In the genomic region with DNA sequence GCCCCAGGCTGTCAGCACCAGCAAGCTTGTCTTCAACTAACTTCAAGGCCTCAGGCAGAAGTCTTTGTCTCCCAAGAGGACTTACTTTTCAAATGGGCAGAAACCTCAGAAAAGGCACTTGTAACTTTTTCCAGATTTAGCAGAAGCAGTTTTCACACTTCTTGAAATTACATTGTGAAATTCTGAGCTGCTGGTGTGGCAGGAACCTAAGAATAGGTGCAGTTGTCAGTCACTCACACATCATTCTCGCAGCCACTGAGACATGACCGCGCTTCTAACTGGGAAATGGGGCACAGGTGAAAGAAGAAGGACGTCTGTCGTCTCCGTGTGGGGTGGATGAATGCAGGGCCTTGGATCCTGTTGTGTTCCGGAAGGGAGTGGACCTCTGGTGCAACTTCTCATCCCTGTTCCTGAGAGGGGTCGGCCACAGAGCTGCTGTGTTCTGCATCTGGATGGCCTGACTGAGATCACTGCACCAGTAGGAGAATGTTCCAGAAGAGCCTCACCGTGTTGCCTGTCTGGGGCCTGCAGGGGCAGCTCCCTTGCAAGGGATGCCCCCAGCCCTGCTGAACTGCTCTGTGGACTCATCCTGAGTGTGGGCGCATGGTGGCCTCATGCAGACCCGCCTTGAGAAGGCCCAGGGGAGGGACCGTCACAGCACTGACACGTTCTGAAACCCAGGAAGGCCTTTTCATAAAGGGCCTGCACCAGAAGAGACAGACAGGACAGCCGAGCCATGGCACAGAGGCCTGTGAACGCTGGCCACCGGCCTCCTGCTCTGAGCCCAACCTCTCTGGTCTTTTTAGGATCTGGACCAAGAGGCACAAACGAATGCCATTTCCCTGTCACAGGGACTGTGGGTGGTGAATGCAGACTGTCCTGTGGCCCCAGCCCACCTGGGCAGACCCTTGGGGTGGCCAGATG, we compare ENCODE assay signal across 26 cellular contexts. TPM values are rescaled to one million over a fixed set of nuclear protein-coding genes. Genes with fewer than 3 reads are reported as not detected.
A peak's percentile ranks its signal among the peaks of the same experiment; 100 is the strongest.
DNase-seq lines count a peak whose midpoint lies in the region; ATAC-seq, FAIRE-seq and TF ChIP-seq lines count a peak whose summit lies in the region.
"Had no signal": no experiment of that assay in that cellular context is flagged by ENCODE, and none has a peak within 500 bp of the region (broad histone marks: within the 10 kb centered on the region; RNA-seq: fewer than 3 reads in every experiment).

No MANE protein-coding gene starts in this region.

- no TSS peak for BruUV-seq in HepG2 (replicated peaks; lab: Mats Ljungman, UMichigan)

- no peak overlapping the region for H3K27ac Mint-ChIP-seq in glutamatergic neuron (ENCODE audit: unreplicated experiment)
- H3K27ac Mint-ChIP-seq: activated CD8-positive, alpha-beta T cell treated with anti-CD3 and anti-CD28 coated beads, Interleukin-2, amount 10 ng/mL, durations not matched to agents 7 days and 5 days; activated naive CD8-positive, alpha-beta T cell; activated T-cell treated with anti-CD3 and anti-CD28 coated beads, Interleukin-2, amount 50 U/mL, for 72 hours; naive thymus-derived CD8-positive, alpha-beta T cell; stimulated activated naive B cell treated with anti-CD40 and anti-IgM and Interleukin-4, amounts not matched to agents 10 μg/mL and 1 μg/mL and 100 μg/mL, for 72 hours had no signal

- H3K9me3 ChIP-seq in BLaER1 treated with 17β-estradiol and CSF1 and Interleukin-3, amounts not matched to agents 10 nM and 100 nM (replicated peaks in 1 of 11): 0 out of 22 replicates have a peak, but pooled peaks cover 0 to 7% (median 0%) of the 10 kb centered on the region in 11 experiments
- H3K9me3 ChIP-seq in HepG2 (ENCODE audit: low read length): no peaks in the 10 kb centered on the region
- H3K9me3 ChIP-seq: heart right ventricle, testis had no signal

- H4K20me1 ChIP-seq in BLaER1 treated with 17β-estradiol and CSF1 and Interleukin-3, amounts not matched to agents 10 nM and 100 nM: peaks cover 0 to 15% (median 0%) of the 10 kb centered on the region in 11 experiments; a peak in 2 of 22 replicates
- H4K20me1 ChIP-seq in HepG2 (ENCODE audit: insufficient read depth, low read length): no peaks in the 10 kb centered on the region

- no peaks in the 10 kb centered on the region for H3K36me3 ChIP-seq in BLaER1 treated with 17β-estradiol and CSF1 and Interleukin-3, amounts not matched to agents 10 nM and 100 nM
- no peaks in the 10 kb centered on the region for H3K36me3 ChIP-seq in HepG2 (replicated peaks in 1 of 2; ENCODE audit: control insufficient read depth in 1 of 2, insufficient read depth in 2 of 2, low read length in 2 of 2)
- H3K36me3 ChIP-seq: heart right ventricle had no signal

- H3K4me2 ChIP-seq in BLaER1 treated with 17β-estradiol and CSF1 and Interleukin-3, amounts not matched to agents 10 nM and 100 nM: peak overlapping the region; percentile 27 to 91 (median 73)
- H3K4me2 ChIP-seq in HepG2 (ENCODE audit: low read depth, low read length): peak overlapping the region; percentile 75

- no peaks in the 10 kb centered on the region for H3K36me3 Mint-ChIP-seq in glutamatergic neuron (ENCODE audit: unreplicated experiment)
- H3K36me3 Mint-ChIP-seq: activated naive CD8-positive, alpha-beta T cell; naive thymus-derived CD8-positive, alpha-beta T cell; stimulated activated naive B cell treated with anti-CD40 and anti-IgM and Interleukin-4, amounts not matched to agents 10 μg/mL and 1 μg/mL and 100 μg/mL, for 72 hours had no signal

- peaks cover 5% of the 10 kb centered on the region for H3K27me3 Mint-ChIP-seq in glutamatergic neuron (ENCODE audit: unreplicated experiment)
- H3K27me3 Mint-ChIP-seq: activated naive CD8-positive, alpha-beta T cell; central memory CD8-positive, alpha-beta T cell; naive thymus-derived CD8-positive, alpha-beta T cell had no signal

- CTCF ChIA-PET in HepG2 (lab: Yijun Ruan, JAX; ENCODE audit: low intra/inter-chr PET ratio, low total read pairs): no interaction called here

- no peak overlapping the region for H2AFZ ChIP-seq in HepG2 (ENCODE audit: low read length)
- H2AFZ ChIP-seq: parathyroid adenoma had no signal

- H3K4me1 ChIP-seq in BLaER1 treated with 17β-estradiol and CSF1 and Interleukin-3, amounts not matched to agents 10 nM and 100 nM: peaks cover 25 to 91% (median 59%) of the 10 kb centered on the region in 10 experiments
- peaks cover 66% of the 10 kb centered on the region for H3K4me1 ChIP-seq in HepG2 (ENCODE audit: insufficient read depth, low read length)
- H3K4me1 ChIP-seq: heart right ventricle, parathyroid adenoma had no signal

- WGBS in HepG2 (ENCODE audit: low lambda C conversion rate): 44% methylated on average over 9 of the region's 17 CpGs

- H3K4me3 Mint-ChIP-seq in glutamatergic neuron (ENCODE audit: unreplicated experiment): no peak overlapping the region
- H3K4me3 Mint-ChIP-seq: activated CD8-positive, alpha-beta T cell treated with anti-CD3 and anti-CD28 coated beads, Interleukin-2, amount 10 ng/mL, durations not matched to agents 7 days and 5 days; activated naive CD8-positive, alpha-beta T cell; activated T-cell treated with anti-CD3 and anti-CD28 coated beads, Interleukin-2, amount 50 U/mL, for 72 hours; central memory CD8-positive, alpha-beta T cell; naive thymus-derived CD8-positive, alpha-beta T cell; stimulated activated naive B cell treated with anti-CD40 and anti-IgM and Interleukin-4, amounts not matched to agents 10 μg/mL and 1 μg/mL and 100 μg/mL, for 72 hours had no signal

- intact Hi-C loops in HepG2 (cut with micrococcal nuclease; ENCODE audit: unreplicated experiment): no loop called here

- no peak for ATAC-seq in HepG2
- no peak for ATAC-seq in HG03342 (IDR thresholded peaks at IDR 0.05; ENCODE audit: unreplicated experiment)
- ATAC-seq in GM21723 (IDR thresholded peaks at IDR 0.05; ENCODE audit: unreplicated experiment): no peak
- ATAC-seq: activated CD8-positive, alpha-beta T cell treated with anti-CD3 and anti-CD28 coated beads, Interleukin-2, amount 10 ng/mL, durations not matched to agents 7 days and 5 days; activated T-cell treated with anti-CD3 and anti-CD28 coated beads, Interleukin-2, amount 50 U/mL, for 72 hours; heart right ventricle; naive thymus-derived CD8-positive, alpha-beta T cell had no signal

- in situ Hi-C loops in GM13977 (cut with MboI; ENCODE audit: low pct_unique_long_range_greater_than_20kb, low sequenced_read_pairs, unreplicated experiment): no loop called here
- in situ Hi-C loops in HepG2 (cut with HindIII; ENCODE audit: extremely low pct_ligation_motif_present, low pct_unique_long_range_greater_than_20kb): no loop called here

- peaks cover 0 to 16% (median 0%) of the 10 kb centered on the region in 11 experiments; a peak in 2 of 22 replicates for H3K27me3 ChIP-seq in BLaER1 treated with 17β-estradiol and CSF1 and Interleukin-3, amounts not matched to agents 10 nM and 100 nM
- peaks cover 2 to 5% of the 10 kb centered on the region in 2 experiments; a peak in 3 of 5 replicates for H3K27me3 ChIP-seq in HepG2 (ENCODE audit: control insufficient read depth in 1 of 2, insufficient read depth in 2 of 2, low read length in 2 of 2)
- H3K27me3 ChIP-seq: heart right ventricle, testis had no signal

- no peak for FAIRE-seq in HepG2 (lab: Jason Lieb, UNC)
- FAIRE-seq: astrocyte, G401.6 had no signal

- no peak overlapping the region for H3K4me3 ChIP-seq in BLaER1 treated with 17β-estradiol and CSF1 and Interleukin-3, amounts not matched to agents 10 nM and 100 nM
- peak overlapping the region in 1 of 3 experiments; percentile 61; a peak in 2 of 6 replicates for H3K4me3 ChIP-seq in HepG2 (replicated peaks in 1 of 3; ENCODE audit: insufficient read depth in 1 of 3, low read depth in 2 of 3, low read length in 3 of 3)
- H3K4me3 ChIP-seq: heart right ventricle, testis had no signal

- TF ChIP-seq RAD21 in HepG2 (CRISPR knock-in tag; IDR thresholded peaks at IDR 0.05): no peak

- TF ChIP-seq EP300 in HepG2 (IDR thresholded peaks at IDR 0.05; ENCODE audit: low read depth in 2 of 2, low read length in 2 of 2): no peak
- no peak for TF ChIP-seq EP300 in HepG2 (CRISPR knock-in tag; IDR thresholded peaks at IDR 0.05; ENCODE audit: borderline replicate concordance)

- peak overlapping the region in 8 of 11 experiments; percentile 7 to 69 (median 48); a peak in 14 of 22 replicates for H3K9ac ChIP-seq in BLaER1 treated with 17β-estradiol and CSF1 and Interleukin-3, amounts not matched to agents 10 nM and 100 nM
- H3K9ac ChIP-seq in HepG2 (ENCODE audit: insufficient read depth, low read depth, low read length): no peak overlapping the region; the same call in 1 of the 2 replicates
- H3K9ac ChIP-seq: parathyroid adenoma had no signal

- DNase-seq in GM13977 (ENCODE audit: low spot score): peak; percentile 52
- peak; percentile 38 for DNase-seq in NOMO-1 treated with dmso at 0.1 percent for 144 hours (lab: John Stamatoyannopoulos, UW; ENCODE audit: unreplicated experiment)
- no peak for DNase-seq in HepG2 (ENCODE audit: low spot score)
- DNase-seq in pons (ENCODE audit: low spot score): no peak
- DNase-seq in glutamatergic neuron: no peak
- DNase-seq: activated CD4-positive, alpha-beta T cell treated with anti-CD3 and anti-CD28 coated beads for 1 hour; activated CD8-positive, alpha-beta T cell treated with anti-CD3 and anti-CD28 coated beads, Interleukin-2, amount 10 ng/mL, durations not matched to agents 7 days and 5 days; activated T-cell treated with anti-CD3 and anti-CD28 coated beads, Interleukin-2, amount 50 U/mL, for 72 hours; heart right ventricle; naive thymus-derived CD8-positive, alpha-beta T cell; NCI-H1436; NCI-H524; Right ventricle myocardium superior; stimulated activated naive B cell treated with anti-CD40 and anti-IgM and Interleukin-4, amounts not matched to agents 10 μg/mL and 1 μg/mL and 100 μg/mL, for 72 hours; SW 1271 had no signal

- peaks cover 5% of the 10 kb centered on the region for H3K9me3 Mint-ChIP-seq in glutamatergic neuron (ENCODE audit: unreplicated experiment)
- H3K9me3 Mint-ChIP-seq: activated T-cell treated with anti-CD3 and anti-CD28 coated beads, Interleukin-2, amount 50 U/mL, for 72 hours; central memory CD8-positive, alpha-beta T cell; naive thymus-derived CD8-positive, alpha-beta T cell had no signal

- no peaks in the 10 kb centered on the region for H3K4me1 Mint-ChIP-seq in glutamatergic neuron (ENCODE audit: low read depth, unreplicated experiment)
- H3K4me1 Mint-ChIP-seq: central memory CD8-positive, alpha-beta T cell; naive thymus-derived CD8-positive, alpha-beta T cell; stimulated activated naive B cell treated with anti-CD40 and anti-IgM and Interleukin-4, amounts not matched to agents 10 μg/mL and 1 μg/mL and 100 μg/mL, for 72 hours had no signal

- no peak for TF ChIP-seq POLR2A in HepG2 (IDR thresholded peaks at IDR 0.05; ENCODE audit: insufficient read depth in 1 of 2, low read depth in 2 of 2, low read length in 2 of 2)

- peak overlapping the region in 6 of 11 experiments; percentile 25 to 78 (median 62); a peak in 11 of 22 replicates for H3K27ac ChIP-seq in BLaER1 treated with 17β-estradiol and CSF1 and Interleukin-3, amounts not matched to agents 10 nM and 100 nM
- H3K27ac ChIP-seq in HepG2 (ENCODE audit: extremely low read length, insufficient read depth, low read length): peak overlapping the region; percentile 55
- H3K27ac ChIP-seq: heart right ventricle, parathyroid adenoma, testis had no signal

- TF ChIP-seq CTCF in GM13977 (IDR thresholded peaks at IDR 0.05; ENCODE audit: extremely low read depth, insufficient read depth, missing control alignments) (no peak), HepG2 (CRISPR knock-in tag; IDR thresholded peaks at IDR 0.05) (no peak), glutamatergic neuron (IDR thresholded peaks at IDR 0.05; ENCODE audit: partially characterized antibody, unreplicated experiment) (no peak)

- POLR2A ChIA-PET in HepG2 (lab: Yijun Ruan, JAX): no interaction called here

- no peaks in the 10 kb centered on the region for H3K79me2 ChIP-seq in HepG2 (ENCODE audit: insufficient read depth, low read length)
- H3K79me2 ChIP-seq: parathyroid adenoma had no signal

RNA-seq across cellular contexts. Expression of gene NAT8L, which starts 18.7 kb away (rescaled TPM):
- 1.6 and 3.3 TPM in 2 replicates for total RNA-seq in HepG2 (2016; rRNA removed; fragmentation: Illumina TruSeq; extraction: Trizol)
- total RNA-seq in HepG2 (2016; cell fraction: cytosol; rRNA removed; fragmentation: Illumina TruSeq; extraction: Trizol; ENCODE audit: low read depth): 0.40 and 0.53 TPM in 2 replicates
- total RNA-seq in HepG2 (2016; cell fraction: insoluble cytoplasmic fraction; rRNA removed; fragmentation: Illumina TruSeq; extraction: Trizol): 1.7 and 3.2 TPM in 2 replicates
- 1.5 and 1.7 TPM in 2 replicates for total RNA-seq in HepG2 (2016; cell fraction: membrane; rRNA removed; fragmentation: Illumina TruSeq; extraction: Trizol)
- 2.9 and 3.4 TPM in 2 replicates for total RNA-seq in HepG2 (2016; cell fraction: nucleus; rRNA removed; fragmentation: Illumina TruSeq; extraction: Trizol)
- polyA plus RNA-seq in HepG2 (2011; rRNA removed): 2.2 and 3.4 TPM in 2 replicates
- 4.1 and 4.4 TPM in 2 replicates for polyA plus RNA-seq in HepG2 (2011; cell fraction: cytosol; rRNA removed)
- polyA plus RNA-seq in HepG2 (2011; cell fraction: nucleus; rRNA removed): 11.8 TPM in 2 replicates
- polyA plus RNA-seq in HepG2 (2012): 1.1 and 3.9 TPM in 2 replicates
- 0.63 and 0.64 TPM in 2 replicates for polyA plus RNA-seq in HepG2 (2016; cell fraction: cytosol; fragmentation: Illumina TruSeq; extraction: Trizol; ENCODE audit: low read depth)
- 3.1 and 3.9 TPM in 2 replicates for polyA plus RNA-seq in HepG2 (2016; cell fraction: insoluble cytoplasmic fraction; fragmentation: Illumina TruSeq; extraction: Trizol; ENCODE audit: low read depth)
- polyA plus RNA-seq in HepG2 (2016; cell fraction: membrane; fragmentation: Illumina TruSeq; extraction: Trizol; ENCODE audit: low read depth): 1.5 and 1.8 TPM in 2 replicates
- 8.3 and 8.8 TPM in 2 replicates for polyA plus RNA-seq in HepG2 (2016; cell fraction: nucleus; fragmentation: Illumina TruSeq; extraction: Trizol; ENCODE audit: insufficient read depth, low read depth)
- 10.6 and 14.5 TPM in 2 replicates for polyA minus RNA-seq in HepG2 (2011; rRNA and poly(A)+ RNA removed; ENCODE audit: low replicate concordance)
- 3.8 and 4.2 TPM in 2 replicates for polyA minus RNA-seq in HepG2 (2011; cell fraction: cytosol; rRNA and poly(A)+ RNA removed)
- polyA minus RNA-seq in HepG2 (2011; cell fraction: nucleus; rRNA and poly(A)+ RNA removed): 2.4 and 2.9 TPM in 2 replicates
- total RNA-seq in glutamatergic neuron (ENCODE audit: unreplicated experiment): 8.3 TPM
- total RNA-seq: OCI-LY7 had no signal
- polyA plus RNA-seq: AG04450; naive thymus-derived CD8-positive, alpha-beta T cell had no signal

Comparison
In these comparisons a context has a peak if more than half of its experiments do, and no peak if none do; other contexts are left out.
1. DNase-seq: peak in GM13977 (single experiment) and NOMO-1 treated with dmso at 0.1 percent for 144 hours (single experiment); none in HepG2 (single experiment), pons (single experiment) and glutamatergic neuron (single experiment).